In the genomic region with DNA sequence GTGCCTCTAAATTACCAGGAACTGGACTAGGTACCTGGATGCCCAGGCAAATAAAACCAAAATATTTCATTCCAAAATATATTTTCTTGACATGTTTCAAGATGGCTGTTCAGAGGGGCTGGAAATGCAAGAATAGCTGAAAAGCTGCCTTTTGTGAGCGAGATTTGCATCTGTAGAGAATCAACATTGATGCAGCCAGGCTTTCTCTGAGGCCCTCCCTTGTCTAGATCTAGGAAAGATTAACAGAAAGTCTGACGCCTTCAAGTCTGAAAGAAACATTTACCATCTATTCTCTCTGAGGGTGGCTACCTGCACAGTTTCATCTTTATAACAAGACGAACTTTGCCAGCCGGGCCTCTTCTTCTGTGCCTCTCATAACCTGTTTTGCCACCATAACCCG, we compare ENCODE assay signal across 27 cellular contexts.
DNase-seq lines count a peak whose midpoint lies in the region; ATAC-seq, FAIRE-seq and TF ChIP-seq lines count a peak whose summit lies in the region.
"Had no signal": no experiment of that assay in that cellular context is flagged by ENCODE, and none has a peak within 500 bp of the region (broad histone marks: within the 10 kb centered on the region; RNA-seq: fewer than 3 reads in every experiment).

No MANE protein-coding gene starts in this region.

- H3K23me2 ChIP-seq in H9 (ENCODE audit: insufficient read length, low read depth, low read length, poor library complexity, severe bottlenecking) = no peaks in the 10 kb centered on the region

- H3K4me2 ChIP-seq in H9 (ENCODE audit: insufficient read depth, insufficient read length, low read length) = no peak overlapping the region
- H3K4me2 ChIP-seq in astrocyte (ENCODE audit: low read length) = no peak overlapping the region
- H3K4me2 ChIP-seq in neuronal stem cell (ENCODE audit: insufficient read depth, low read length, poor library complexity, severe bottlenecking) = no peak overlapping the region

- H3K27ac ChIP-seq in H9 (ENCODE audit: insufficient read length, low read depth, low read length) = peak overlapping the region; percentile 61
- no peak overlapping the region for H3K27ac ChIP-seq in astrocyte (ENCODE audit: low read depth, low read length)
- H3K27ac ChIP-seq in right lobe of liver = peak overlapping the region in 2 of 3 donors; percentile 23 to 62
- peak overlapping the region; percentile 63 for H3K27ac ChIP-seq in neuronal stem cell (replicated peaks; ENCODE audit: low read length)
- H3K27ac ChIP-seq: foreskin keratinocyte, psoas muscle, SJCRH30, thyroid gland had no signal

- H3K4me3 Mint-ChIP-seq in H9 = no peak overlapping the region
- H3K4me3 Mint-ChIP-seq in astrocyte (ENCODE audit: unreplicated experiment) = no peak overlapping the region
- H3K4me3 Mint-ChIP-seq: activated CD4-positive, alpha-beta T cell treated with anti-CD3 and anti-CD28 coated beads, Interleukin-2, amount 10 ng/mL, durations not matched to agents 24 days and 14 days; T-cell had no signal

- peak overlapping the region; percentile 73 for H2BK12ac ChIP-seq in H9 (ENCODE audit: insufficient read length, low read depth, low read length)
- no peak overlapping the region for H2BK12ac ChIP-seq in neuronal stem cell (ENCODE audit: low read length)

- H2AFZ ChIP-seq in H9 (ENCODE audit: low read length) (no peak overlapping the region), astrocyte (ENCODE audit: low read depth, low read length) (no peak overlapping the region), neuronal stem cell (ENCODE audit: low read length) (peak overlapping the region; percentile 76)

- no peak overlapping the region for H3K56ac ChIP-seq in H9 (ENCODE audit: insufficient read length, low read depth, low read length)

- H4K5ac ChIP-seq in H9 (ENCODE audit: insufficient read length, low read depth, low read length) = no peak overlapping the region

- whole genome bisulfite sequencing in H9 (ENCODE audit: extremely low coverage, insufficient read length, low lambda C conversion rate) = no CpG with 5 or more reads among the region's 5 CpGs
- WGBS in right lobe of liver (ENCODE audit: insufficient coverage, low coverage, low lambda C conversion rate, missing lambda C conversion rate) = 88% methylated on average over 5 of the region's 5 CpGs
- WGBS in neuronal stem cell (ENCODE audit: extremely low coverage in 2 of 2, insufficient read length in 2 of 2, insufficient replicate concordance in 1 of 2), 2 donors = no CpG with 5 or more reads among the region's 5 CpGs

- H2BK120ac ChIP-seq in H9 (ENCODE audit: low read depth, low read length, poor library complexity, severe bottlenecking) (no peak overlapping the region), neuronal stem cell (ENCODE audit: low read depth, low read length) (no peak overlapping the region)

- ATAC-seq in right lobe of liver (no peak), HG02623 (IDR thresholded peaks at IDR 0.05; ENCODE audit: unreplicated experiment) (no peak), GM21447 (IDR thresholded peaks at IDR 0.05; ENCODE audit: unreplicated experiment) (no peak), HG02759 (IDR thresholded peaks at IDR 0.05; ENCODE audit: unreplicated experiment) (no peak)
- ATAC-seq: foreskin keratinocyte, psoas muscle, T-cell had no signal

- H2AK5ac ChIP-seq in H9 (ENCODE audit: insufficient read length, low read length) (peak overlapping the region; percentile 75), neuronal stem cell (ENCODE audit: low read depth, low read length) (no peak overlapping the region)

- H3K4me3 ChIP-seq in astrocyte (ENCODE audit: insufficient read depth, low read depth, low read length) (no peak overlapping the region), right lobe of liver (no peak overlapping the region), neuronal stem cell (ENCODE audit: low read length in 2 of 2) (no peak overlapping the region)
- H3K4me3 ChIP-seq: esophagus squamous epithelium, lung, psoas muscle, SJCRH30, thyroid gland had no signal

- H3K9me3 Mint-ChIP-seq in H9 (peaks cover 2 to 13% of the 10 kb centered on the region in 2 experiments), astrocyte (ENCODE audit: unreplicated experiment) (no peaks in the 10 kb centered on the region)
- H3K9me3 Mint-ChIP-seq: activated CD4-positive, alpha-beta T cell treated with anti-CD3 and anti-CD28 coated beads, Interleukin-2, amount 10 ng/mL, durations not matched to agents 24 days and 14 days had no signal

- H3K9ac ChIP-seq in H9 (ENCODE audit: extremely low read depth, insufficient read length, low read length) (no peak overlapping the region), astrocyte (ENCODE audit: low read length) (no peak overlapping the region), neuronal stem cell (ENCODE audit: low read depth, low read length, poor library complexity) (no peak overlapping the region)

- H3K9me3 ChIP-seq in H9 (ENCODE audit: control insufficient read depth, low read depth, low read length) (no peaks in the 10 kb centered on the region), astrocyte (ENCODE audit: insufficient read depth, low read depth, low read length) (no peaks in the 10 kb centered on the region), right lobe of liver (peaks cover 0 to 3% (median 0%) of the 10 kb centered on the region in 4 donors), neuronal stem cell (replicated peaks in 1 of 2; ENCODE audit: control insufficient read depth in 2 of 2, insufficient read depth in 1 of 2, low read depth in 1 of 2, low read length in 2 of 2) (peaks cover 0 to 27% of the 10 kb centered on the region in 2 donors)
- H3K9me3 ChIP-seq: BE2C, psoas muscle, SJCRH30, thyroid gland had no signal

- H2BK5ac ChIP-seq in H9 (ENCODE audit: insufficient read length, low read length) (no peak overlapping the region), neuronal stem cell (ENCODE audit: low read length) (no peak overlapping the region)

- H3K4me1 Mint-ChIP-seq in H9 (peaks cover 52 to 56% of the 10 kb centered on the region in 2 experiments), astrocyte (ENCODE audit: low read depth, unreplicated experiment) (peaks cover 51% of the 10 kb centered on the region)
- H3K4me1 Mint-ChIP-seq: activated CD4-positive, alpha-beta T cell treated with anti-CD3 and anti-CD28 coated beads, Interleukin-2, amount 10 ng/mL, durations not matched to agents 24 days and 14 days; T-cell had no signal

- peak overlapping the region; percentile 60 for H2BK20ac ChIP-seq in H9 (ENCODE audit: low read depth, low read length, poor library complexity, severe bottlenecking)

- H4K8ac ChIP-seq in H9 (replicated peaks; ENCODE audit: insufficient read length, low read depth, low read length) = no peak overlapping the region
- no peak overlapping the region for H4K8ac ChIP-seq in neuronal stem cell (ENCODE audit: low read depth, low read length)

- H3K36me3 ChIP-seq in astrocyte (ENCODE audit: insufficient read depth, low read length) = no peaks in the 10 kb centered on the region
- no peaks in the 10 kb centered on the region for H3K36me3 ChIP-seq in right lobe of liver
- H3K36me3 ChIP-seq in neuronal stem cell (replicated peaks in 1 of 2; ENCODE audit: control insufficient read depth in 2 of 2, insufficient read depth in 2 of 2, low read length in 2 of 2) = no peaks in the 10 kb centered on the region
- H3K36me3 ChIP-seq: BE2C, esophagus squamous epithelium, SJCRH30, thyroid gland had no signal

- H3K27me3 Mint-ChIP-seq in H9 (ENCODE audit: low read depth) (no peaks in the 10 kb centered on the region), astrocyte (ENCODE audit: low read depth, unreplicated experiment) (no peaks in the 10 kb centered on the region)

- H3K14ac ChIP-seq in H9 (ENCODE audit: insufficient read depth, low read length) = no peak overlapping the region
- H3K14ac ChIP-seq in neuronal stem cell (ENCODE audit: low read length) = no peak overlapping the region

- H4K20me1 ChIP-seq in H9 (ENCODE audit: control insufficient read depth, insufficient read depth, insufficient read length) (no peaks in the 10 kb centered on the region), astrocyte (ENCODE audit: insufficient read depth, low read length) (no peaks in the 10 kb centered on the region)

- H3K79me1 ChIP-seq in H9 (ENCODE audit: insufficient read depth, low read depth, low read length, poor library complexity, severe bottlenecking) = no peaks in the 10 kb centered on the region
- no peaks in the 10 kb centered on the region for H3K79me1 ChIP-seq in neuronal stem cell (ENCODE audit: low read depth, low read length)

- no peak overlapping the region for H3K4ac ChIP-seq in H9 (ENCODE audit: low read depth, low read length)
- no peak overlapping the region for H3K4ac ChIP-seq in neuronal stem cell (ENCODE audit: low read length)

- intact Hi-C loops in right lobe of liver (cut with DNase I) = no loop called here

- no peak for TF ChIP-seq POLR2A in right lobe of liver (IDR thresholded peaks at IDR 0.05)

- no peak overlapping the region for H2BK15ac ChIP-seq in H9 (ENCODE audit: low read depth, low read length)
- no peak overlapping the region for H2BK15ac ChIP-seq in neuronal stem cell (ENCODE audit: low read length)

- H3K36me3 Mint-ChIP-seq in H9 (ENCODE audit: insufficient read depth in 1 of 3, low read depth in 3 of 3) (peaks cover 0 to 15% (median 12%) of the 10 kb centered on the region in 3 experiments; a peak in 5 of 7 replicates), astrocyte (ENCODE audit: low read depth, unreplicated experiment) (no peaks in the 10 kb centered on the region)
- H3K36me3 Mint-ChIP-seq: T-cell had no signal

- no peak overlapping the region for H4K91ac ChIP-seq in H9 (ENCODE audit: insufficient read length, low read depth, low read length)
- H4K91ac ChIP-seq in neuronal stem cell (ENCODE audit: low read depth, low read length, poor library complexity) = no peak overlapping the region

- H3K27me3 ChIP-seq in H9 (ENCODE audit: insufficient read depth, low read length) (no peaks in the 10 kb centered on the region), astrocyte (ENCODE audit: insufficient read depth, low read length) (no peaks in the 10 kb centered on the region), right lobe of liver (no peaks in the 10 kb centered on the region), neuronal stem cell (ENCODE audit: control insufficient read depth in 3 of 3, insufficient read depth in 3 of 3, low read depth in 1 of 3, low read length in 3 of 3) (no peaks in the 10 kb centered on the region)
- H3K27me3 ChIP-seq: BE2C, esophagus squamous epithelium, foreskin keratinocyte, SJCRH30, thyroid gland had no signal

- H3K27ac Mint-ChIP-seq in H9 (peak overlapping the region; percentile 87 to 91 (median 88)), astrocyte (ENCODE audit: unreplicated experiment) (peak overlapping the region; percentile 99)
- H3K27ac Mint-ChIP-seq: activated CD4-positive, alpha-beta T cell treated with anti-CD3 and anti-CD28 coated beads, Interleukin-2, amount 10 ng/mL, durations not matched to agents 24 days and 14 days; T-cell had no signal

- no peak for FAIRE-seq in astrocyte (lab: Jason Lieb, UNC)

- TF ChIP-seq CTCF in H9 (conservative IDR thresholded peaks at IDR 0.05) = no peak
- TF ChIP-seq CTCF in astrocyte (IDR thresholded peaks at IDR 0.05; ENCODE audit: insufficient read depth, low read depth, low read length) = no peak
- TF ChIP-seq CTCF in right lobe of liver (IDR thresholded peaks at IDR 0.05) = no peak

- peaks cover 3% of the 10 kb centered on the region; the same call in 1 of the 2 replicates for H3K4me1 ChIP-seq in H9 (ENCODE audit: insufficient read depth, low read length)
- peaks cover 20% of the 10 kb centered on the region for H3K4me1 ChIP-seq in astrocyte (ENCODE audit: insufficient read depth, low read length)
- peaks cover 0 to 38% (median 10%) of the 10 kb centered on the region in 4 donors for H3K4me1 ChIP-seq in right lobe of liver
- H3K4me1 ChIP-seq in neuronal stem cell (ENCODE audit: control insufficient read depth in 2 of 2, insufficient read depth in 1 of 2, low read depth in 1 of 2, low read length in 2 of 2) = peaks cover 12 to 18% of the 10 kb centered on the region in 2 donors
- H3K4me1 ChIP-seq: foreskin keratinocyte, psoas muscle, SJCRH30, thyroid gland had no signal

- H3K23ac ChIP-seq in H9 (ENCODE audit: insufficient read length, low read depth, low read length) = no peak overlapping the region
- no peak overlapping the region for H3K23ac ChIP-seq in neuronal stem cell (ENCODE audit: low read depth, low read length, poor library complexity)

- DNase-seq in H9 (no peak), astrocyte (ENCODE audit: low read depth) (no peak), right lobe of liver (no peak), neuronal stem cell (ENCODE audit: low spot score) (no peak)
- no peak for DNase-seq in activated T-cell treated with anti-CD3 and anti-CD28 coated beads, Interleukin-2, amount 50 U/mL, for 48 hours
- DNase-seq: activated CD4-positive, alpha-beta T cell treated with anti-CD3 and anti-CD28 coated beads, Interleukin-2, amount 10 ng/mL, durations not matched to agents 24 days and 14 days; activated naive CD4-positive, alpha-beta T cell; BE2C; COR-L47; dermis blood vessel endothelial cell; esophagus squamous epithelium; foreskin keratinocyte; GDM1; KG1; NCI-H187 treated with DMSO at 0.1 percent for 48 hours; NCI-H2171 treated with DMSO at 0.1 percent for 48 hours; NCI-H510A; nucleus accumbens; psoas muscle; SJCRH30; stimulated activated CD4-positive, alpha-beta T cell treated with anti-CD3 and anti-CD28 coated beads, Interleukin-4, amount 100 ng/mL, for 24 hours; T-cell; thyroid gland had no signal

- H3K18ac ChIP-seq in H9 (ENCODE audit: insufficient read length, low read depth, low read length) (no peak overlapping the region), neuronal stem cell (ENCODE audit: low read length) (no peak overlapping the region)

- H3K79me2 ChIP-seq in H9 (ENCODE audit: insufficient read depth, low read length) (no peaks in the 10 kb centered on the region), astrocyte (ENCODE audit: insufficient read depth, low read length) (no peaks in the 10 kb centered on the region)

- no peak overlapping the region for H3T11ph ChIP-seq in H9 (ENCODE audit: low read length)
